In the genomic region with DNA sequence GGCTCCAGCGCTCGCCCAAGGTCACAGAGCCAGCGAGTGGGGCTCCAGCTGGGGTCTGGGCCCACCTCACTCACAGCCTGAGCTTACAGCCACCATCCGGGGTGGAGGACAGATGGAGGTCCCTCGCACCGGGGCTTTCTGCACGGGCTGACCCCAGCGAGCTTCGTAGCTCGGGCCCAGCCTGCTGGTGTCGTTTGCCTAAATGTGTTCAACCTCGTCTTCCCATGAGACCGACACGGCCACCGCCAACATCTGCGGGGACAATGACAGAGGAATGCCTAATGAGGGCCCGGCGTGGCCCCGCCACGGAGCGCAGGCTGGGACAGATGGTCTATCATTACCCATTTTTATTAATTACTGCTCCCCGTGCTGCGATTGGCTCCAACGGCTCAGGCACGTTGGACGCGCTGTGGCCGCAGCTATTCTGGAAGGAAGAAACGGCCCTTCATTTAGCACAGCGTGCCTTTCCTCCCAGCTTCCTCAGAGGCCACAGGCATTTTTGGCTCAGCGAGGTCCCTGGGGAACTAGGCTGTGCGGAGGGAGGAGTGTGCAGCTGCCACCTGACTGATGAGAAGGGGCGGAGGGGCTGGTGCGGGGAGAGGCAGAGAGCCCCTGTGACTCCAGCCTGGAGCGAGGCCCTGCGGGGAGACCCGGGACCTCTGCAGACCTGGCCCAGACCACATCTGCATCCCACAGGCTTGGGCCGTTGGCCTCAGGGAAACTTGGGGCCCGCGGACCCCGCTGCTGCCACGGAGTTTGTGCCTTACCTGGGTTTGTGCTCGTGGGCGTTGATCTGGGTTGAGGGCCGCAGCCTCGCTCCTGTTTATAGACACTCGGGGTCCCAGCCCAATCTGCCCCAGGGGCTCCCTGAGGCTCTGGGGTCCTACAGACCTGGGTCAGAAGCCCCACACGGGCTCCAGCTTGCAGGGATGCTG, we compare ENCODE assay signal across 12 cellular contexts. TPM values are rescaled to one million over a fixed set of nuclear protein-coding genes. Genes with fewer than 3 reads are reported as not detected.
DNase-seq lines count a peak whose midpoint lies in the region; ATAC-seq and TF ChIP-seq lines count a peak whose summit lies in the region.
"Had no signal": no experiment of that assay in that cellular context is flagged by ENCODE, and none has a peak within 500 bp of the region (broad histone marks: within the 10 kb centered on the region; RNA-seq: fewer than 3 reads in every experiment).

No MANE protein-coding gene starts in this region.

- no peaks in the 10 kb centered on the region for H3K9me3 Mint-ChIP-seq in stimulated activated naive CD8-positive, alpha-beta T cell treated with anti-CD3 and anti-CD28 coated beads, Interleukin-15, amount 100 ng/mL, for 72 hours

- H3K9me2 ChIP-seq in neural cell (ENCODE audit: insufficient read depth, low read length) = no peaks in the 10 kb centered on the region

- no peak overlapping the region for H2AFZ ChIP-seq in neural cell (ENCODE audit: low read depth, low read length)

- peaks cover 52% of the 10 kb centered on the region for H3K27me3 Mint-ChIP-seq in stimulated activated naive CD8-positive, alpha-beta T cell treated with anti-CD3 and anti-CD28 coated beads, Interleukin-15, amount 100 ng/mL, for 72 hours

- no peak for TF ChIP-seq EP300 in neural cell (conservative IDR thresholded peaks at IDR 0.05; ENCODE audit: poor library complexity, severe bottlenecking)

- no peaks in the 10 kb centered on the region for H3K79me2 ChIP-seq in neural cell (replicated peaks; ENCODE audit: insufficient read depth, low read length)

- peak overlapping the region in 1 of 2 donors; percentile 19 for H3K27ac Mint-ChIP-seq in stimulated activated naive CD8-positive, alpha-beta T cell treated with anti-CD3 and anti-CD28 coated beads, Interleukin-15, amount 100 ng/mL, for 72 hours

- no peaks in the 10 kb centered on the region for H3F3A ChIP-seq in neural cell (ENCODE audit: insufficient read depth, low read length, poor library complexity, severe bottlenecking)

- H3K4me2 ChIP-seq in neural cell (ENCODE audit: low read length) = no peak overlapping the region

- H3K36me3 ChIP-seq in neural cell (ENCODE audit: insufficient read depth, low read length) = no peaks in the 10 kb centered on the region
- H3K36me3 ChIP-seq: MG63 had no signal

- no peaks in the 10 kb centered on the region for H3K27me3 ChIP-seq in neural cell (ENCODE audit: insufficient read depth, low read depth, low read length)
- H3K27me3 ChIP-seq: MG63 had no signal

- no peak for TF ChIP-seq RAD21 in neural cell (conservative IDR thresholded peaks at IDR 0.05)

- ATAC-seq in stimulated activated naive CD8-positive, alpha-beta T cell treated with anti-CD3 and anti-CD28 coated beads, Interleukin-15, amount 100 ng/mL, for 72 hours = no peak
- ATAC-seq in GM21367 (IDR thresholded peaks at IDR 0.05; ENCODE audit: unreplicated experiment) = no peak

- no peaks in the 10 kb centered on the region for H3K9me3 ChIP-seq in neural cell (ENCODE audit: low read length)
- H3K9me3 ChIP-seq: MG63 had no signal

- peak overlapping the region; percentile 43 for H3K9ac ChIP-seq in neural cell (ENCODE audit: low read length)

- TF ChIP-seq CTCF in coronary artery (IDR thresholded peaks at IDR 0.05) = no peak
- no peak for TF ChIP-seq CTCF in neural cell (IDR thresholded peaks at IDR 0.05; ENCODE audit: poor library complexity, severe bottlenecking)

- no peaks in the 10 kb centered on the region for H4K20me1 ChIP-seq in neural cell (ENCODE audit: insufficient read depth)

- H3K4me3 ChIP-seq in coronary artery = peak overlapping the region; percentile 60
- H3K4me3 ChIP-seq in neural cell (ENCODE audit: low read length) = no peak overlapping the region
- H3K4me3 ChIP-seq: MG63 had no signal

- DNase-seq in DMS 273 (lab: John Stamatoyannopoulos, UW; ENCODE audit: unreplicated experiment) (peak; percentile 95), NCI-H2171 (lab: John Stamatoyannopoulos, UW) (peak; percentile 93), coronary artery (ENCODE audit: low spot score) (no peak), GOT3 (lab: John Stamatoyannopoulos, UW) (no peak), OCI-M2 (lab: John Stamatoyannopoulos, UW; ENCODE audit: unreplicated experiment) (no peak)
- no peak for DNase-seq in stimulated activated naive CD8-positive, alpha-beta T cell treated with anti-CD3 and anti-CD28 coated beads, Interleukin-15, amount 100 ng/mL, for 72 hours
- DNase-seq: activated T-cell treated with anti-CD3 and anti-CD28 coated beads for 4 hours; MG63; stimulated activated CD4-positive, alpha-beta T cell treated with anti-CD3 and anti-CD28 coated beads, Interleukin-2, amount 100 ng/mL, for 48 hours had no signal

- no peak overlapping the region for H3K4me3 Mint-ChIP-seq in stimulated activated naive CD8-positive, alpha-beta T cell treated with anti-CD3 and anti-CD28 coated beads, Interleukin-15, amount 100 ng/mL, for 72 hours

- H3K4me1 Mint-ChIP-seq in stimulated activated naive CD8-positive, alpha-beta T cell treated with anti-CD3 and anti-CD28 coated beads, Interleukin-15, amount 100 ng/mL, for 72 hours = no peaks in the 10 kb centered on the region

- H3K27ac ChIP-seq in coronary artery (no peak overlapping the region), neural cell (ENCODE audit: low read length) (peak overlapping the region; percentile 51)
- H3K27ac ChIP-seq: epithelial cell of prostate had no signal

TF ChIP-seq in neural cell, 6 proteins besides CTCF, POLR2A, EP300 and RAD21:
- no peak for TF ChIP-seq REST (IDR thresholded peaks at IDR 0.05; ENCODE audit: borderline replicate concordance)
- TF ChIP-seq MXI1 (conservative IDR thresholded peaks at IDR 0.05; ENCODE audit: poor library complexity, severe bottlenecking) = no peak
- no peak for TF ChIP-seq EZH2 (IDR thresholded peaks at IDR 0.05; ENCODE audit: borderline replicate concordance, insufficient read depth, low read length, poor library complexity, severe bottlenecking)
- no peak for TF ChIP-seq SMC3 (conservative IDR thresholded peaks at IDR 0.05; ENCODE audit: poor library complexity)
- TF ChIP-seq TAF1 (IDR thresholded peaks at IDR 0.05; ENCODE audit: low read depth) = no peak
- no peak for TF ChIP-seq POLR2AphosphoS5 (IDR thresholded peaks at IDR 0.05)
TF ChIP-seq in neural cell: peak in this region for 0.

RNA-seq across cellular contexts. Expression of gene ELFN1, which starts 22.9 kb away (rescaled TPM):
- 11.8 and 13.9 TPM in 2 replicates for polyA plus RNA-seq in neural cell
- polyA minus RNA-seq in neural cell = 14.5 and 15.8 TPM in 2 replicates

Comparison
In these comparisons a context has a peak if more than half of its experiments do, and no peak if none do; other contexts are left out.
1. DNase-seq: peak in DMS 273 (single experiment) and NCI-H2171 (single experiment); none in coronary artery (single experiment), stimulated activated naive CD8-positive, alpha-beta T cell treated with anti-CD3 and anti-CD28 coated beads, Interleukin-15, amount 100 ng/mL, for 72 hours (0 of 2), GOT3 (single experiment) and OCI-M2 (single experiment).